32 cellular contexts compared by ENCODE assay signal in the genomic region with DNA sequence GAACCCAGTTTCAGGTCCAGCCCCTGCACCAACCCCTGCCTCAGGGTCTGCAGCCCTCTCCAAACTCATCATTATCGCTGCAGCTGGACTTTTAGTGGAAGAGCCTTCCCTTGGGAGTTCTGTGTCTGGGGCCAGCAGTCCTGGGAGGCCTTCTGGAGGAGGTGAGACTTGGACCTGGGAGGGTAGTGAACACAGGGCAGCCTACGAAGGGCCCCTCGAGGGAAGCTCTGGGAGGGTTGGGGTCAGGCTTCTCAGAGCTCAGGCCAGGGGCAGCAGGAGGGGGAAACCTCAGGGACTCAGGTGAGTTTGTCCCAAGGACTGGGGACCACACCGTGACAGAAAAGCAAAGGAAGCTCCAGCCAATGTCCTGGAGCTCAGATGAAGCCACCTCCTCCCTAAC. TPM values are rescaled to one million over a fixed set of nuclear protein-coding genes. Genes with fewer than 3 reads are reported as not detected.
"Had no signal": no experiment of that assay in that cellular context is flagged by ENCODE, and none has a peak within 500 bp of the region (broad histone marks: within the 10 kb centered on the region; RNA-seq: fewer than 3 reads in every experiment).

No MANE protein-coding gene starts in this region.

- H3K9me3 Mint-ChIP-seq: activated CD4-positive, alpha-beta memory T cell treated with anti-CD3 and anti-CD28 coated beads, Interleukin-2, amount 10 ng/mL, durations not matched to agents 7 days and 5 days; activated CD4-positive, alpha-beta T cell treated with anti-CD3 and anti-CD28 coated beads, Interleukin-2, amount 10 ng/mL, durations not matched to agents 7 days and 5 days; activated T-cell treated with anti-CD3 and anti-CD28 coated beads, Interleukin-2, amount 50 U/mL, for 24 hours; activated T-cell treated with anti-CD3 and anti-CD28 coated beads, Interleukin-2, amount 50 U/mL, for 72 hours had no signal

- H3K9me3 ChIP-seq: esophagus muscularis mucosa, gastrocnemius medialis, heart left ventricle had no signal

- H3K27ac Mint-ChIP-seq: activated CD4-positive, alpha-beta memory T cell treated with anti-CD3 and anti-CD28 coated beads, Interleukin-2, amount 10 ng/mL, durations not matched to agents 7 days and 5 days; activated CD4-positive, alpha-beta T cell treated with anti-CD3 and anti-CD28 coated beads, Interleukin-2, amount 10 ng/mL, durations not matched to agents 7 days and 5 days; activated naive CD8-positive, alpha-beta T cell; activated T-cell treated with anti-CD3 and anti-CD28 coated beads, Interleukin-2, amount 50 U/mL, for 24 hours; activated T-cell treated with anti-CD3 and anti-CD28 coated beads, Interleukin-2, amount 50 U/mL, for 72 hours had no signal

- H3K27ac ChIP-seq: esophagus muscularis mucosa, foreskin keratinocyte, gastrocnemius medialis, heart left ventricle had no signal

- FAIRE-seq: astrocyte, colon had no signal

- H3K4me1 ChIP-seq: esophagus muscularis mucosa, foreskin keratinocyte, gastrocnemius medialis, heart left ventricle had no signal

- H3K36me3 ChIP-seq: esophagus muscularis mucosa, gastrocnemius medialis, heart left ventricle had no signal

- H3K27me3 Mint-ChIP-seq: activated CD4-positive, alpha-beta memory T cell treated with anti-CD3 and anti-CD28 coated beads, Interleukin-2, amount 10 ng/mL, durations not matched to agents 7 days and 5 days; activated CD4-positive, alpha-beta T cell treated with anti-CD3 and anti-CD28 coated beads, Interleukin-2, amount 10 ng/mL, durations not matched to agents 7 days and 5 days; activated naive CD8-positive, alpha-beta T cell; activated T-cell treated with anti-CD3 and anti-CD28 coated beads, Interleukin-2, amount 50 U/mL, for 24 hours had no signal

- DNase-seq: activated CD4-positive, alpha-beta memory T cell treated with anti-CD3 and anti-CD28 coated beads, Interleukin-2, amount 10 ng/mL, durations not matched to agents 7 days and 5 days; activated CD4-positive, alpha-beta T cell treated with anti-CD3 and anti-CD28 coated beads for 1 hour; activated CD4-positive, alpha-beta T cell treated with anti-CD3 and anti-CD28 coated beads for 4 hours; activated CD4-positive, alpha-beta T cell treated with anti-CD3 and anti-CD28 coated beads, Interleukin-2, amount 10 ng/mL, durations not matched to agents 7 days and 5 days; activated CD4-positive, alpha-beta T cell treated with anti-CD3 and anti-CD28 coated beads, Interleukin-2, amount 50 U/mL, for 4 hours; activated CD8-positive, alpha-beta memory T cell treated with anti-CD3 and anti-CD28 coated beads, Interleukin-2, amount 50 U/mL, for 48 hours; activated effector memory CD4-positive, alpha-beta T cell treated with Interleukin-2 at 50 U/mL for 16 hours; activated gamma-delta T cell treated with Interleukin-2 at 50 U/mL for 16 hours; activated naive CD4-positive, alpha-beta T cell treated with anti-CD3 and anti-CD28 coated beads, Interleukin-2, amount 50 U/mL, for 16 hours; activated naive CD4-positive, alpha-beta T cell treated with Interleukin-2 at 50 U/mL for 16 hours; activated T-cell treated with anti-CD3 and anti-CD28 coated beads for 4 hours; activated T-cell treated with anti-CD3 and anti-CD28 coated beads, Interleukin-2, amount 50 U/mL, for 24 hours; activated T-cell treated with anti-CD3 and anti-CD28 coated beads, Interleukin-2, amount 50 U/mL, for 72 hours; amniotic stem cell; anterior cingulate cortex; caudate nucleus; cortex of kidney; effector memory CD4-positive, alpha-beta T cell; erythroblast; foreskin keratinocyte; gastrocnemius medialis; glutamatergic neuron; heart left ventricle; T-helper 2 cell had no signal

- ATAC-seq: activated T-cell treated with anti-CD3 and anti-CD28 coated beads, Interleukin-2, amount 50 U/mL, for 72 hours; foreskin keratinocyte; gastrocnemius medialis; heart left ventricle had no signal

- H3K4me3 ChIP-seq: esophagus muscularis mucosa, gastrocnemius medialis, heart left ventricle had no signal

- H3K36me3 Mint-ChIP-seq: activated naive CD8-positive, alpha-beta T cell had no signal

- H3K4me3 Mint-ChIP-seq: activated CD4-positive, alpha-beta memory T cell treated with anti-CD3 and anti-CD28 coated beads, Interleukin-2, amount 10 ng/mL, durations not matched to agents 7 days and 5 days; activated CD4-positive, alpha-beta T cell treated with anti-CD3 and anti-CD28 coated beads, Interleukin-2, amount 10 ng/mL, durations not matched to agents 7 days and 5 days; activated naive CD8-positive, alpha-beta T cell; activated T-cell treated with anti-CD3 and anti-CD28 coated beads, Interleukin-2, amount 50 U/mL, for 24 hours; activated T-cell treated with anti-CD3 and anti-CD28 coated beads, Interleukin-2, amount 50 U/mL, for 72 hours had no signal

- H3K27me3 ChIP-seq: foreskin keratinocyte, gastrocnemius medialis had no signal

RNA-seq across cellular contexts. Expression of a gene that starts 46.2 kb away (rescaled TPM):
- total RNA-seq: activated CD4-positive, alpha-beta memory T cell treated with anti-CD3 and anti-CD28 coated beads, Interleukin-2, amount 10 ng/mL, durations not matched to agents 7 days and 5 days; activated CD4-positive, alpha-beta T cell treated with anti-CD3 and anti-CD28 coated beads, Interleukin-2, amount 10 ng/mL, durations not matched to agents 7 days and 5 days; astrocyte; chondrocyte; dermis microvascular lymphatic vessel endothelial cell; esophagus muscularis mucosa; foreskin keratinocyte; gastrocnemius medialis; heart left ventricle; T-helper 1 cell treated with Interleukin-12 subunit alpha and Interleukin-12 subunit beta and Interleukin-4 antibody, amounts not matched to agents 30 ng/mL and 1 ng/mL, for 36 hours had no signal
- polyA plus RNA-seq: adipose tissue, foreskin keratinocyte, heart left ventricle had no signal

RNA-seq across cellular contexts. Expression of a gene that starts 57.1 kb away (rescaled TPM):
- total RNA-seq: activated CD4-positive, alpha-beta memory T cell treated with anti-CD3 and anti-CD28 coated beads, Interleukin-2, amount 10 ng/mL, durations not matched to agents 7 days and 5 days; activated CD4-positive, alpha-beta T cell treated with anti-CD3 and anti-CD28 coated beads, Interleukin-2, amount 10 ng/mL, durations not matched to agents 7 days and 5 days; astrocyte; chondrocyte; dermis microvascular lymphatic vessel endothelial cell; esophagus muscularis mucosa; foreskin keratinocyte; gastrocnemius medialis; heart left ventricle; T-helper 1 cell treated with Interleukin-12 subunit alpha and Interleukin-12 subunit beta and Interleukin-4 antibody, amounts not matched to agents 30 ng/mL and 1 ng/mL, for 36 hours had no signal
- polyA plus RNA-seq: adipose tissue, foreskin keratinocyte, heart left ventricle had no signal
